26 cellular contexts compared by ENCODE assay signal in genomic region chr5:95599252-95599651, GRCh38. TPM values are rescaled to one million over a fixed set of nuclear protein-coding genes. Genes with fewer than 3 reads are reported as not detected.
"Had no signal": no experiment of that assay in that cellular context is flagged by ENCODE, and none has a peak within 500 bp of the region (broad histone marks: within the 10 kb centered on the region; RNA-seq: fewer than 3 reads in every experiment).

No MANE protein-coding gene starts in this region.

- H3K27ac ChIP-seq: adrenal gland, body of pancreas, coronary artery, epithelial cell of prostate, neural progenitor cell, uterus had no signal

- DNase-seq: activated CD4-positive, alpha-beta T cell treated with anti-CD3 and anti-CD28 coated beads for 36 hours; activated CD4-positive, CD25-positive, alpha-beta regulatory T cell; activated CD8-positive, alpha-beta memory T cell treated with anti-CD3 and anti-CD28 coated beads, Interleukin-2, amount 10 ng/mL, durations not matched to agents 7 days and 5 days; activated CD8-positive, alpha-beta T cell treated with anti-CD3 and anti-CD28 coated beads, Interleukin-2, amount 10 ng/mL, durations not matched to agents 7 days and 5 days; activated naive CD4-positive, alpha-beta T cell; activated naive CD8-positive, alpha-beta T cell treated with anti-CD3 and anti-CD28 coated beads for 36 hours; activated T-cell treated with anti-CD3 and anti-CD28 coated beads, Interleukin-2, amount 50 U/mL, for 48 hours; adrenal gland; aorta; body of pancreas; kidney; left colon; midbrain; naive thymus-derived CD8-positive, alpha-beta T cell; occipital lobe; posterior cingulate gyrus; right cardiac atrium; stimulated activated CD4-positive, alpha-beta T cell treated with anti-CD3 and anti-CD28 coated beads, Interleukin-15, amount 100 ng/mL, for 24 hours; substantia nigra; T-cell; uterus had no signal

- H3K4me2 ChIP-seq: neural progenitor cell had no signal

- H3K9me3 ChIP-seq: adrenal gland, body of pancreas, uterus had no signal

- FAIRE-seq: frontal cortex, kidney had no signal

- H3K36me3 ChIP-seq: adrenal gland, neural progenitor cell, uterus had no signal

- H3K4me3 ChIP-seq: adrenal gland, body of pancreas, coronary artery, neural progenitor cell, uterus had no signal

- H3K9ac ChIP-seq: neural progenitor cell had no signal

- H3K27me3 ChIP-seq: adrenal gland, body of pancreas, neural progenitor cell, uterus had no signal

- H3K4me1 ChIP-seq: adrenal gland, neural progenitor cell, uterus had no signal

- H2AFZ ChIP-seq: neural progenitor cell had no signal

- ATAC-seq: activated CD4-positive, alpha-beta T cell treated with anti-CD3 and anti-CD28 coated beads for 36 hours; activated CD8-positive, alpha-beta memory T cell treated with anti-CD3 and anti-CD28 coated beads, Interleukin-2, amount 10 ng/mL, durations not matched to agents 7 days and 5 days; activated CD8-positive, alpha-beta T cell treated with anti-CD3 and anti-CD28 coated beads, Interleukin-2, amount 10 ng/mL, durations not matched to agents 7 days and 5 days; body of pancreas; left colon; naive thymus-derived CD8-positive, alpha-beta T cell; right cardiac atrium; T-cell had no signal

RNA-seq across cellular contexts. Expression of gene GPR150, which starts 20.6 kb away (rescaled TPM):
- total RNA-seq: cerebellum, frontal cortex, occipital lobe, uterus had no signal
- polyA plus RNA-seq: aorta had no signal
